ENCODE assay signal across 8 cellular contexts in genomic region chr11:14414470-14415461, GRCh38. TPM values are rescaled to one million over a fixed set of nuclear protein-coding genes. Genes with fewer than 3 reads are reported as not detected.
DNase-seq lines count a peak whose midpoint lies in the region; ATAC-seq, FAIRE-seq and TF ChIP-seq lines count a peak whose summit lies in the region.

No MANE protein-coding gene starts in this region.

- TF ChIP-seq CTCF in CD14-positive monocyte (IDR thresholded peaks at IDR 0.05): no peak

- H3K27ac Mint-ChIP-seq in CD14-positive monocyte: peak overlapping the region in 1 of 7 donors; percentile 47

- no peak overlapping the region for H3K4me3 Mint-ChIP-seq in CD14-positive monocyte

- H3K36me3 Mint-ChIP-seq in CD14-positive monocyte: no peaks in the 10 kb centered on the region

- H3K27me3 Mint-ChIP-seq in CD14-positive monocyte (ENCODE audit: low read depth in 3 of 3): peaks cover 1 to 4% (median 2%) of the 10 kb centered on the region in 3 donors

- no peaks in the 10 kb centered on the region for H3K27me3 ChIP-seq in H7 (ENCODE audit: control insufficient read depth, insufficient read depth, low read length)

- intact Hi-C loops in sciatic nerve (cut with DNase I): no loop called here
- intact Hi-C loops in CD14-positive monocyte (cut with micrococcal nuclease): no loop called here

- ATAC-seq in GM19452 (IDR thresholded peaks at IDR 0.05; ENCODE audit: unreplicated experiment) (peak; percentile 66), sciatic nerve (no peak)

- FAIRE-seq in HTR-8/SVneo (lab: Jason Lieb, UNC): peak; percentile 87

- no peaks in the 10 kb centered on the region for H3K36me3 ChIP-seq in H7 (replicated peaks; ENCODE audit: control insufficient read depth, insufficient read depth, low read length)

- no peak overlapping the region for H3K4me3 ChIP-seq in H7 (ENCODE audit: insufficient read depth, low read depth, low read length)

- DNase-seq in HTR-8/SVneo (ENCODE audit: insufficient read length, low spot score) (no peak), activated T-cell treated with anti-CD3 and anti-CD28 coated beads for 24 hours (ENCODE audit: low read depth) (peak; percentile 66), myocyte (ENCODE audit: low read depth) (peak; percentile 62), H7 (no peak), NCI-H2227 treated with DMSO at 0.1 percent for 48 hours (lab: John Stamatoyannopoulos, UW) (no peak), sciatic nerve (ENCODE audit: low spot score) (no peak), CD14-positive monocyte (ENCODE audit: low spot score) (no peak)

- H3K9me3 Mint-ChIP-seq in CD14-positive monocyte: no peaks in the 10 kb centered on the region

- H3K4me1 Mint-ChIP-seq in CD14-positive monocyte: peaks cover 4% of the 10 kb centered on the region

RNA-seq across cellular contexts. Expression of gene RRAS2, which starts 55.8 kb away (rescaled TPM):
- total RNA-seq in myocyte (108 and 113 TPM in 2 replicates), sciatic nerve (23.4 TPM)
- 67.0 TPM for polyA plus RNA-seq in myocyte (2012)
- 118 and 121 TPM in 2 replicates for total RNA-seq in H7 (2014; rRNA removed; shearing (Covaris generic))
- under 1 TPM in 1 of 2 donors, not detected in 1; 0.19 TPM for polyA plus RNA-seq in CD14-positive monocyte

Comparison
In these comparisons a context has a peak if more than half of its experiments do, and no peak if none do; other contexts are left out.
1. DNase-seq: peak in activated T-cell treated with anti-CD3 and anti-CD28 coated beads for 24 hours (single experiment) and myocyte (single experiment); none in HTR-8/SVneo (single experiment), H7 (single experiment), NCI-H2227 treated with DMSO at 0.1 percent for 48 hours (single experiment), sciatic nerve (single experiment) and CD14-positive monocyte (single experiment).